ENCODE assay signal across 21 cellular contexts in genomic region chr7:73387221-73387828, GRCh38. TPM values are rescaled to one million over a fixed set of nuclear protein-coding genes. Genes with fewer than 3 reads are reported as not detected.
"Had no signal": no experiment of that assay in that cellular context is flagged by ENCODE, and none has a peak within 500 bp of the region (broad histone marks: within the 10 kb centered on the region; RNA-seq: fewer than 3 reads in every experiment).

No MANE protein-coding gene starts in this region.

- H3K27ac ChIP-seq: PC-9 had no signal

- H3K4me2 ChIP-seq: PC-9 had no signal

- H2AFZ ChIP-seq: PC-9 had no signal

- H3K4me3 ChIP-seq: PC-9 had no signal

- DNase-seq: activated CD4-positive, alpha-beta T cell treated with anti-CD3 and anti-CD28 coated beads for 48 hours; activated CD4-positive, alpha-beta T cell treated with anti-CD3 and anti-CD28 coated beads, Interleukin-2, amount 50 U/mL, for 4 hours; activated CD4-positive, CD25-positive, alpha-beta regulatory T cell treated with anti-CD3 and anti-CD28 coated beads, Interleukin-2, amount 50 U/mL, for 72 hours; activated CD8-positive, alpha-beta memory T cell treated with anti-CD3 and anti-CD28 coated beads, Interleukin-2, amount 50 U/mL, for 48 hours; activated CD8-positive, alpha-beta T cell treated with anti-CD3 and anti-CD28 coated beads, Interleukin-2, amount 10 ng/mL, durations not matched to agents 7 days and 5 days; activated effector memory CD4-positive, alpha-beta T cell treated with anti-CD3 and anti-CD28 coated beads, Interleukin-2, amount 50 U/mL, for 16 hours; activated naive CD4-positive, alpha-beta T cell treated with Interleukin-2 at 50 U/mL for 16 hours; activated T-cell treated with anti-CD3 and anti-CD28 coated beads, Interleukin-2, amount 50 U/mL, for 1 hour; anterior cingulate cortex; cerebellar nuclear complex; Karpas-422; NCI-H1105 treated with DMSO at 0.1 percent for 48 hours; NCI-H1436 treated with DMSO at 0.1 percent for 48 hours; NCI-H187; NCI-H2081; NCI-H446; NCI-H524; PC-9; SHP77 treated with DMSO at 0.1 percent for 48 hours had no signal

RNA-seq across cellular contexts. Expression of gene FKBP6, which starts 59.4 kb away (rescaled TPM):
- total RNA-seq: activated CD8-positive, alpha-beta T cell treated with anti-CD3 and anti-CD28 coated beads, Interleukin-2, amount 10 ng/mL, durations not matched to agents 7 days and 5 days; cardiac septum; PC-9; SK-MEL-5 had no signal

RNA-seq across cellular contexts. Expression of gene TRIM50, which starts 59.4 kb away (rescaled TPM):
- total RNA-seq: activated CD8-positive, alpha-beta T cell treated with anti-CD3 and anti-CD28 coated beads, Interleukin-2, amount 10 ng/mL, durations not matched to agents 7 days and 5 days; cardiac septum; PC-9; SK-MEL-5 had no signal
